Comparison of ENCODE assay signal across 11 cellular contexts in genomic region chr20:18139832-18140231, GRCh38. TPM values are rescaled to one million over a fixed set of nuclear protein-coding genes. Genes with fewer than 3 reads are reported as not detected.
DNase-seq lines count a peak whose midpoint lies in the region; ATAC-seq, FAIRE-seq and TF ChIP-seq lines count a peak whose summit lies in the region.
"Had no signal": no experiment of that assay in that cellular context is flagged by ENCODE, and none has a peak within 500 bp of the region (broad histone marks: within the 10 kb centered on the region; RNA-seq: fewer than 3 reads in every experiment).

No MANE protein-coding gene starts in this region.

- peak overlapping the region in 6 of 11 experiments; percentile 9 to 93 (median 88); a peak in 7 of 22 replicates for H3K9ac ChIP-seq in BLaER1 treated with 17β-estradiol and CSF1 and Interleukin-3, amounts not matched to agents 10 nM and 100 nM

- TF ChIP-seq POLR2A in GM12891 (IDR thresholded peaks at IDR 0.05; ENCODE audit: low read depth, low read length) = no peak

- peaks cover 34% of the 10 kb centered on the region for H3K4me1 Mint-ChIP-seq in activated CD8-positive, alpha-beta T cell treated with anti-CD3 and anti-CD28 coated beads for 36 hours (ENCODE audit: low read depth)
- peaks cover 22 to 39% (median 33%) of the 10 kb centered on the region in 3 donors for H3K4me1 Mint-ChIP-seq in naive B cell

- H3K4me3 ChIP-seq in BLaER1 treated with 17β-estradiol and CSF1 and Interleukin-3, amounts not matched to agents 10 nM and 100 nM = peak overlapping the region in 6 of 10 experiments; percentile 88 to 98 (median 91); a peak in 5 of 20 replicates

- FAIRE-seq in GM12891 (lab: Jason Lieb, UNC) = peak; percentile 16

- ATAC-seq in activated CD8-positive, alpha-beta T cell treated with anti-CD3 and anti-CD28 coated beads for 36 hours = no peak
- ATAC-seq in naive B cell (ENCODE audit: low read depth in 2 of 2) (no peak), HG02678 (IDR thresholded peaks at IDR 0.05; ENCODE audit: unreplicated experiment) (no peak), GM18861 (IDR thresholded peaks at IDR 0.05; ENCODE audit: unreplicated experiment) (no peak)

- H3K27ac Mint-ChIP-seq in activated CD8-positive, alpha-beta T cell treated with anti-CD3 and anti-CD28 coated beads for 36 hours = peak overlapping the region; percentile 16
- H3K27ac Mint-ChIP-seq in naive B cell = peak overlapping the region in 1 of 6 donors; percentile 37

- no peaks in the 10 kb centered on the region for H3K27me3 Mint-ChIP-seq in activated CD8-positive, alpha-beta T cell treated with anti-CD3 and anti-CD28 coated beads for 36 hours
- peaks cover 0 to 6% (median 0%) of the 10 kb centered on the region in 3 donors for H3K27me3 Mint-ChIP-seq in naive B cell

- intact Hi-C loops in activated CD8-positive, alpha-beta T cell treated with anti-CD3 and anti-CD28 coated beads for 36 hours (cut with micrococcal nuclease) = loop anchor here (5.0 kb wide), 1 partner anchor 137 kb away; no protein-coding TSS in a partner anchor

- H3K36me3 ChIP-seq in BLaER1 treated with 17β-estradiol and CSF1 and Interleukin-3, amounts not matched to agents 10 nM and 100 nM = peaks cover 29 to 46% (median 34%) of the 10 kb centered on the region in 11 experiments

- peaks cover 0 to 44% (median 7%) of the 10 kb centered on the region in 11 experiments; a peak in 7 of 22 replicates for H4K20me1 ChIP-seq in BLaER1 treated with 17β-estradiol and CSF1 and Interleukin-3, amounts not matched to agents 10 nM and 100 nM

- no peak for DNase-seq in GM12891 (ENCODE audit: insufficient read length, low spot score)
- DNase-seq in activated CD8-positive, alpha-beta T cell treated with anti-CD3 and anti-CD28 coated beads for 36 hours = no peak
- DNase-seq in naive B cell = no peak
- DNase-seq in SIG-M5 (lab: John Stamatoyannopoulos, UW) = no peak
- DNase-seq in NCI-H345 treated with DMSO at 0.1 percent for 48 hours (lab: John Stamatoyannopoulos, UW; ENCODE audit: unreplicated experiment) = no peak
- DNase-seq: GF-D8, NCI-H2081 treated with DMSO at 0.1 percent for 48 hours had no signal

- no peaks in the 10 kb centered on the region for H3K27me3 ChIP-seq in BLaER1 treated with 17β-estradiol and CSF1 and Interleukin-3, amounts not matched to agents 10 nM and 100 nM

- peaks cover 20% of the 10 kb centered on the region for H3K36me3 Mint-ChIP-seq in activated CD8-positive, alpha-beta T cell treated with anti-CD3 and anti-CD28 coated beads for 36 hours (ENCODE audit: low read depth)
- peaks cover 5 to 6% of the 10 kb centered on the region in 2 donors for H3K36me3 Mint-ChIP-seq in naive B cell

- 0 out of 22 replicates have a peak overlapping the region, but pooled peaks of 1 of the 11 experiments have one; percentile 91 for H3K27ac ChIP-seq in BLaER1 treated with 17β-estradiol and CSF1 and Interleukin-3, amounts not matched to agents 10 nM and 100 nM

- peak overlapping the region; percentile 84 to 97 (median 91) for H3K4me2 ChIP-seq in BLaER1 treated with 17β-estradiol and CSF1 and Interleukin-3, amounts not matched to agents 10 nM and 100 nM

- CTCF ChIA-PET in activated CD8-positive, alpha-beta T cell treated with anti-CD3 and anti-CD28 coated beads for 36 hours (lab: Charles Lee) = no interaction called here

- no peaks in the 10 kb centered on the region for H3K9me3 ChIP-seq in BLaER1 treated with 17β-estradiol and CSF1 and Interleukin-3, amounts not matched to agents 10 nM and 100 nM (replicated peaks in 1 of 11)

- POLR2A ChIA-PET in activated CD8-positive, alpha-beta T cell treated with anti-CD3 and anti-CD28 coated beads for 36 hours (lab: Charles Lee) = interaction anchor here (1.5 kb wide), 1 partner anchor 9 kb away, joined by 3 read pairs; no protein-coding TSS in a partner anchor

- peak overlapping the region; percentile 71 for H3K4me3 Mint-ChIP-seq in activated CD8-positive, alpha-beta T cell treated with anti-CD3 and anti-CD28 coated beads for 36 hours
- peak overlapping the region in 5 of 8 donors; percentile 68 to 95 (median 87) for H3K4me3 Mint-ChIP-seq in naive B cell

- no peak for TF ChIP-seq CTCF in activated CD8-positive, alpha-beta T cell treated with anti-CD3 and anti-CD28 coated beads for 36 hours (IDR thresholded peaks at IDR 0.05)

- peaks cover 21 to 30% (median 24%) of the 10 kb centered on the region in 10 experiments for H3K4me1 ChIP-seq in BLaER1 treated with 17β-estradiol and CSF1 and Interleukin-3, amounts not matched to agents 10 nM and 100 nM

- H3K9me3 Mint-ChIP-seq in activated CD8-positive, alpha-beta T cell treated with anti-CD3 and anti-CD28 coated beads for 36 hours = no peaks in the 10 kb centered on the region
- no peaks in the 10 kb centered on the region for H3K9me3 Mint-ChIP-seq in naive B cell
- H3K9me3 Mint-ChIP-seq: CD14-positive monocyte had no signal

TF ChIP-seq in GM12891, 5 proteins besides CTCF, POLR2A, EP300 and RAD21:
- TF ChIP-seq SPI1 (IDR thresholded peaks at IDR 0.05; ENCODE audit: low read depth, low read length) (no peak), TAF1 (IDR thresholded peaks at IDR 0.05; ENCODE audit: low read depth, low read length) (no peak), POU2F2 (IDR thresholded peaks at IDR 0.05; ENCODE audit: low read depth, low read length) (no peak), PAX5 (IDR thresholded peaks at IDR 0.05; ENCODE audit: insufficient read depth, low read length, severe bottlenecking) (no peak), POLR2AphosphoS5 (IDR thresholded peaks at IDR 0.05; ENCODE audit: low read depth, low read length) (no peak)
TF ChIP-seq in GM12891: peak in this region for 0.

RNA-seq across cellular contexts. Expression of gene KAT14, which starts 2.2 kb away (rescaled TPM):
- 9.2 TPM for polyA plus RNA-seq in GM12891 (2012; ENCODE audit: low read depth, missing spikeins)
- 10 to 100 TPM; 17.9 to 18.4 TPM for total RNA-seq in activated CD8-positive, alpha-beta T cell treated with anti-CD3 and anti-CD28 coated beads for 36 hours
- polyA plus RNA-seq in naive B cell (ENCODE audit: low read depth in 6 of 6) = 10 to 100 TPM; 12.7 to 30.4 (median 18.3) TPM

RNA-seq across cellular contexts. Expression of gene PET117, which starts 2.2 kb away (rescaled TPM):
- 11.5 TPM for polyA plus RNA-seq in GM12891 (2012; ENCODE audit: low read depth, missing spikeins)
- total RNA-seq in activated CD8-positive, alpha-beta T cell treated with anti-CD3 and anti-CD28 coated beads for 36 hours = 10 to 100 TPM; 17.2 to 19.4 TPM
- polyA plus RNA-seq in naive B cell (ENCODE audit: low read depth in 6 of 6) = 10 to 100 TPM; 22.4 to 58.3 (median 33.0) TPM
